22 cellular contexts compared by ENCODE assay signal in the genomic region with DNA sequence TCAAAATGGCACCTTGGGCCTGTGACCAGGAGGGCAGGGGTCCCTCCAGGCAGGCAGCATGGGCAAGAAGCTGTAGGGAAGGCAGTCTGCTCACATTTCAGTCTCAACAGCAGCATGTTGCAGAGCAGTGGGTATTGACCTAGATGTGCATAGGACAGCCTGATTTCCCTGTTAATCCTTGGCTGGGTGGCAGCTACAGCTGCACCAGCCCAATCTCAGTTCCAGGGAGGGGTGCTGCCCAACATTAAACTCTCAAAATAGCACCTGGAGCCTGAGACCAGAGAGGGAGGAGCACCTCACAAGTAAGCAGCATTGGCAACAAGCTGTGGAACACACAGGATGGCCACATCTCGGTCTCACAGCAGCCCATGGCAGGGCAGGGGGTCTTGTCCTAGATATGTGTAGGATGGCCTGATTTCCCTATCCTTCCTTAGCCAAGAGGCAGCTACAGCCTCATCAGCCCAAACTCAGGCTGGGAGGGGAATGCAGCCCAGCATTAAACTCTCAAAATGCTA. TPM values are rescaled to one million over a fixed set of nuclear protein-coding genes. Genes with fewer than 3 reads are reported as not detected.
DNase-seq lines count a peak whose midpoint lies in the region; ATAC-seq, FAIRE-seq and TF ChIP-seq lines count a peak whose summit lies in the region.
"Had no signal": no experiment of that assay in that cellular context is flagged by ENCODE, and none has a peak within 500 bp of the region (broad histone marks: within the 10 kb centered on the region; RNA-seq: fewer than 3 reads in every experiment).

No MANE protein-coding gene starts in this region.

- peaks cover 41 to 57% (median 49%) of the 10 kb centered on the region in 11 experiments for H3K36me3 ChIP-seq in BLaER1 treated with 17β-estradiol and CSF1 and Interleukin-3, amounts not matched to agents 10 nM and 100 nM
- H3K36me3 ChIP-seq in MM.1S (replicated peaks; ENCODE audit: insufficient read depth, low read length) (no peaks in the 10 kb centered on the region), heart left ventricle (peaks cover 0 to 31% (median 0%) of the 10 kb centered on the region in 9 donors), neutrophil (peaks cover 36% of the 10 kb centered on the region), SK-N-SH (replicated peaks in 1 of 2; ENCODE audit: control insufficient read depth in 1 of 2, insufficient read depth in 2 of 2, low read length in 1 of 2) (peaks cover 0 to 6% of the 10 kb centered on the region in 2 experiments), pancreas (no peaks in the 10 kb centered on the region)

- DNase-seq in MM.1S (no peak), heart left ventricle (no peak), SK-N-SH (no peak), pancreas (no peak), retina (no peak)
- DNase-seq: activated CD4-positive, alpha-beta T cell treated with anti-CD3 and anti-CD28 coated beads for 48 hours; activated gamma-delta T cell; CD4-positive, alpha-beta memory T cell; DMS79; GM23248; KG1; NCI-H187 treated with DMSO at 0.1 percent for 48 hours; NCI-H774; nucleus accumbens; OCI-M1; SHP77 treated with DMSO at 0.1 percent for 48 hours; stimulated activated CD4-positive, alpha-beta T cell treated with anti-CD3 and anti-CD28 coated beads, Interleukin-15, amount 100 ng/mL, for 24 hours had no signal

- peaks cover 18% of the 10 kb centered on the region for H3F3A ChIP-seq in MM.1S (ENCODE audit: insufficient read depth, low read length)
- H3F3A ChIP-seq in SK-N-SH (replicated peaks; ENCODE audit: insufficient read depth): peaks cover 6% of the 10 kb centered on the region

- peak overlapping the region in 1 of 11 experiments; percentile 90; a peak in 2 of 22 replicates for H3K4me2 ChIP-seq in BLaER1 treated with 17β-estradiol and CSF1 and Interleukin-3, amounts not matched to agents 10 nM and 100 nM
- peak overlapping the region; percentile 70; the same call in 1 of the 2 replicates for H3K4me2 ChIP-seq in MM.1S (ENCODE audit: low read depth, low read length)
- H3K4me2 ChIP-seq in SK-N-SH: no peak overlapping the region

- ATAC-seq in heart left ventricle (peak; percentile 41 to 68 (median 52)), GM18909 (IDR thresholded peaks at IDR 0.05; ENCODE audit: poor library complexity, unreplicated experiment) (no peak), pancreas (no peak)

- H2AFZ ChIP-seq in MM.1S (ENCODE audit: low read length) (no peak overlapping the region), SK-N-SH (ENCODE audit: low read depth) (no peak overlapping the region)
- H2AFZ ChIP-seq: GM23248 had no signal

- no peak for TF ChIP-seq EP300 in SK-N-SH (IDR thresholded peaks at IDR 0.05; ENCODE audit: borderline replicate concordance in 1 of 2, low read depth in 1 of 2, low read length in 1 of 2)

- peaks cover 29 to 44% (median 35%) of the 10 kb centered on the region in 10 experiments for H3K4me1 ChIP-seq in BLaER1 treated with 17β-estradiol and CSF1 and Interleukin-3, amounts not matched to agents 10 nM and 100 nM
- H3K4me1 ChIP-seq in MM.1S (ENCODE audit: low read length) (peaks cover 46% of the 10 kb centered on the region), heart left ventricle (peaks cover 22 to 66% (median 52%) of the 10 kb centered on the region in 12 donors), neutrophil (ENCODE audit: control insufficient read depth in 1 of 2, insufficient read depth in 1 of 2, low read depth in 1 of 2, low read length in 1 of 2) (peaks cover 33 to 63% of the 10 kb centered on the region in 2 experiments), SK-N-SH (ENCODE audit: control insufficient read depth in 1 of 2, insufficient read depth in 2 of 2, low read depth in 1 of 2, low read length in 1 of 2) (peaks cover 4 to 11% of the 10 kb centered on the region in 2 experiments; a peak in 3 of 4 replicates), pancreas (peaks cover 0 to 24% (median 6%) of the 10 kb centered on the region in 3 donors)

- H3K79me2 ChIP-seq in MM.1S (ENCODE audit: low read length) (peaks cover 80% of the 10 kb centered on the region), SK-N-SH (ENCODE audit: insufficient read depth) (no peaks in the 10 kb centered on the region)

- CTCF ChIA-PET in SK-N-SH (lab: Yijun Ruan, JAX): interaction anchor here (0.7 to 1.2 kb wide), 3 partner anchors 11 to 644 kb away, joined by 3 to 4 read pairs (median 3); no protein-coding TSS in a partner anchor

- FAIRE-seq in pancreas (lab: Jason Lieb, UNC): no peak
- FAIRE-seq: frontal cortex, GM12892 had no signal

- intact Hi-C loops in heart left ventricle (cut with DNase I) (no loop called here), pancreas (cut with DNase I) (no loop called here)

- peaks cover 54 to 79% (median 75%) of the 10 kb centered on the region in 11 experiments for H3K9me3 ChIP-seq in BLaER1 treated with 17β-estradiol and CSF1 and Interleukin-3, amounts not matched to agents 10 nM and 100 nM (replicated peaks in 1 of 11)
- H3K9me3 ChIP-seq in MM.1S (replicated peaks; ENCODE audit: insufficient read depth, low read length) (no peaks in the 10 kb centered on the region), heart left ventricle (peaks cover 0 to 35% (median 16%) of the 10 kb centered on the region in 12 donors), neutrophil (no peaks in the 10 kb centered on the region), SK-N-SH (no peaks in the 10 kb centered on the region; the same call in 1 of the 2 replicates), pancreas (no peaks in the 10 kb centered on the region)

- 0 out of 20 replicates have a peak overlapping the region, but pooled peaks of 1 of the 10 experiments have one; percentile 5 for H3K4me3 ChIP-seq in BLaER1 treated with 17β-estradiol and CSF1 and Interleukin-3, amounts not matched to agents 10 nM and 100 nM
- H3K4me3 ChIP-seq in MM.1S (ENCODE audit: low read length) (no peak overlapping the region), heart left ventricle (no peak overlapping the region), neutrophil (ENCODE audit: low read depth in 1 of 2, low read length in 1 of 2) (no peak overlapping the region), SK-N-SH (ENCODE audit: low read depth in 2 of 2, low read length in 1 of 2) (no peak overlapping the region), pancreas (no peak overlapping the region)
- H3K4me3 ChIP-seq: GM23248 had no signal

- POLR2A ChIA-PET in SK-N-SH (lab: Yijun Ruan, JAX): no interaction called here

- H3K9ac ChIP-seq in BLaER1 treated with 17β-estradiol and CSF1 and Interleukin-3, amounts not matched to agents 10 nM and 100 nM: no peak overlapping the region
- H3K9ac ChIP-seq in MM.1S (ENCODE audit: low read length) (no peak overlapping the region), SK-N-SH (no peak overlapping the region)
- H3K9ac ChIP-seq: GM23248 had no signal

- H3K27ac ChIP-seq in BLaER1 treated with 17β-estradiol and CSF1 and Interleukin-3, amounts not matched to agents 10 nM and 100 nM: peak overlapping the region in 6 of 11 experiments; percentile 9 to 89 (median 82); a peak in 8 of 22 replicates
- H3K27ac ChIP-seq in MM.1S (ENCODE audit: low read length) (no peak overlapping the region; the same call in 1 of the 2 replicates), heart left ventricle (peak overlapping the region in 11 of 12 donors; percentile 58 to 90 (median 80)), neutrophil (peak overlapping the region; percentile 93), SK-N-SH (ENCODE audit: low read depth in 2 of 2, low read length in 1 of 2) (no peak overlapping the region), pancreas (no peak overlapping the region)
- H3K27ac ChIP-seq: GM23248 had no signal

- H3K27me3 ChIP-seq in BLaER1 treated with 17β-estradiol and CSF1 and Interleukin-3, amounts not matched to agents 10 nM and 100 nM: no peaks in the 10 kb centered on the region
- H3K27me3 ChIP-seq in MM.1S (replicated peaks; ENCODE audit: insufficient read depth, low read length) (no peaks in the 10 kb centered on the region), heart left ventricle (no peaks in the 10 kb centered on the region), neutrophil (no peaks in the 10 kb centered on the region), SK-N-SH (ENCODE audit: insufficient read depth) (no peaks in the 10 kb centered on the region), pancreas (no peaks in the 10 kb centered on the region)

- TF ChIP-seq RAD21 in SK-N-SH (IDR thresholded peaks at IDR 0.05; ENCODE audit: low read length): no peak

- no peaks in the 10 kb centered on the region for H3K9me2 ChIP-seq in MM.1S (replicated peaks; ENCODE audit: insufficient read depth, low read length)
- no peaks in the 10 kb centered on the region for H3K9me2 ChIP-seq in SK-N-SH

- WGBS in heart left ventricle, 4 donors: 78 to 95% (median 89%) methylated on average over 1 of the region's 1 CpG; no CpG with 5 or more reads in 1 of the 4 donors
- WGBS in SK-N-SH (ENCODE audit: low lambda C conversion rate): 100% methylated on average over 1 of the region's 1 CpG
- 100% methylated on average over 1 of the region's 1 CpG for WGBS in pancreas, 2 donors

- TF ChIP-seq POLR2A in heart left ventricle (IDR thresholded peaks at IDR 0.05): no peak

- TF ChIP-seq CTCF in MM.1S (IDR thresholded peaks at IDR 0.05; ENCODE audit: low read length) (no peak), heart left ventricle (IDR thresholded peaks at IDR 0.05) (no peak), neutrophil (IDR thresholded peaks at IDR 0.05) (no peak), SK-N-SH (IDR thresholded peaks at IDR 0.05) (no peak), pancreas (IDR thresholded peaks at IDR 0.05) (no peak)

- H4K20me1 ChIP-seq in BLaER1 treated with 17β-estradiol and CSF1 and Interleukin-3, amounts not matched to agents 10 nM and 100 nM: no peaks in the 10 kb centered on the region
- H4K20me1 ChIP-seq in MM.1S (ENCODE audit: insufficient read depth, low read length) (no peaks in the 10 kb centered on the region), SK-N-SH (ENCODE audit: insufficient read depth) (no peaks in the 10 kb centered on the region)

RNA-seq across cellular contexts. Expression of gene TMEM140, which starts 10.3 kb away (rescaled TPM):
- 100 to 1,000 TPM in 1 of 9 donors, 10 to 100 TPM in 8; 11.9 to 131 (median 29.5) TPM for total RNA-seq in heart left ventricle
- polyA plus RNA-seq in heart left ventricle: 10 to 100 TPM in 1 of 2 donors, 1 to 10 TPM in 1; 6.7 to 26.5 TPM
- polyA plus RNA-seq in SK-N-SH (2012; rRNA removed): 0.10 and 0.12 TPM in 2 replicates
- polyA plus RNA-seq in SK-N-SH (2012; cell fraction: cytosol; rRNA removed): 0.06 and 0.13 TPM in 2 replicates
- polyA plus RNA-seq in SK-N-SH (2012; cell fraction: nucleus; rRNA removed): 0.04 and 0.06 TPM in 2 replicates
- total RNA-seq in pancreas: 10 to 100 TPM in 1 of 6 donors, 1 to 10 TPM in 5; 2.7 to 14.3 (median 4.3) TPM
- 1 to 10 TPM; 5.0 to 6.5 TPM for polyA plus RNA-seq in pancreas

RNA-seq across cellular contexts. Expression of gene CYREN, which starts 12.3 kb away (rescaled TPM):
- total RNA-seq in heart left ventricle: 10 to 100 TPM; 18.4 to 35.8 (median 24.9) TPM
- 10 to 100 TPM; 19.5 to 35.8 TPM for polyA plus RNA-seq in heart left ventricle
- polyA plus RNA-seq in SK-N-SH (2012; rRNA removed): 53.4 and 60.6 TPM in 2 replicates
- 44.4 and 56.2 TPM in 2 replicates for polyA plus RNA-seq in SK-N-SH (2012; cell fraction: cytosol; rRNA removed)
- 39.5 and 39.9 TPM in 2 replicates for polyA plus RNA-seq in SK-N-SH (2012; cell fraction: nucleus; rRNA removed)
- 10 to 100 TPM; 13.9 to 29.0 (median 21.0) TPM for total RNA-seq in pancreas
- 10 to 100 TPM; 25.2 to 28.2 TPM for polyA plus RNA-seq in pancreas

RNA-seq across cellular contexts. Expression of gene WDR91, which starts 53.1 kb away (rescaled TPM):
- total RNA-seq in heart left ventricle (10 to 100 TPM in 1 of 9 donors, 1 to 10 TPM in 8; 3.4 to 11.4 (median 5.8) TPM), pancreas (10 to 100 TPM; 17.8 to 28.9 (median 23.0) TPM)
- polyA plus RNA-seq in heart left ventricle (1 to 10 TPM; 3.0 to 4.4 TPM), SK-N-SH (2012; rRNA removed) (8.4 and 8.9 TPM in 2 replicates), pancreas (10 to 100 TPM; 43.0 to 47.9 TPM)
- 2.8 and 4.0 TPM in 2 replicates for polyA plus RNA-seq in SK-N-SH (2012; cell fraction: cytosol; rRNA removed)
- polyA plus RNA-seq in SK-N-SH (2012; cell fraction: nucleus; rRNA removed): 42.2 and 42.4 TPM in 2 replicates

Comparison
In these comparisons a context has a peak if more than half of its experiments do, and no peak if none do; other contexts are left out.
1. H3K27ac ChIP-seq: peak in BLaER1 treated with 17β-estradiol and CSF1 and Interleukin-3, amounts not matched to agents 10 nM and 100 nM (6 of 11), heart left ventricle (11 of 12) and neutrophil (single experiment); none in MM.1S (single experiment), SK-N-SH (0 of 2) and pancreas (0 of 4).
2. ATAC-seq: peak in heart left ventricle (4 of 4); none in GM18909 (single experiment) and pancreas (0 of 4).